In the genomic region with DNA sequence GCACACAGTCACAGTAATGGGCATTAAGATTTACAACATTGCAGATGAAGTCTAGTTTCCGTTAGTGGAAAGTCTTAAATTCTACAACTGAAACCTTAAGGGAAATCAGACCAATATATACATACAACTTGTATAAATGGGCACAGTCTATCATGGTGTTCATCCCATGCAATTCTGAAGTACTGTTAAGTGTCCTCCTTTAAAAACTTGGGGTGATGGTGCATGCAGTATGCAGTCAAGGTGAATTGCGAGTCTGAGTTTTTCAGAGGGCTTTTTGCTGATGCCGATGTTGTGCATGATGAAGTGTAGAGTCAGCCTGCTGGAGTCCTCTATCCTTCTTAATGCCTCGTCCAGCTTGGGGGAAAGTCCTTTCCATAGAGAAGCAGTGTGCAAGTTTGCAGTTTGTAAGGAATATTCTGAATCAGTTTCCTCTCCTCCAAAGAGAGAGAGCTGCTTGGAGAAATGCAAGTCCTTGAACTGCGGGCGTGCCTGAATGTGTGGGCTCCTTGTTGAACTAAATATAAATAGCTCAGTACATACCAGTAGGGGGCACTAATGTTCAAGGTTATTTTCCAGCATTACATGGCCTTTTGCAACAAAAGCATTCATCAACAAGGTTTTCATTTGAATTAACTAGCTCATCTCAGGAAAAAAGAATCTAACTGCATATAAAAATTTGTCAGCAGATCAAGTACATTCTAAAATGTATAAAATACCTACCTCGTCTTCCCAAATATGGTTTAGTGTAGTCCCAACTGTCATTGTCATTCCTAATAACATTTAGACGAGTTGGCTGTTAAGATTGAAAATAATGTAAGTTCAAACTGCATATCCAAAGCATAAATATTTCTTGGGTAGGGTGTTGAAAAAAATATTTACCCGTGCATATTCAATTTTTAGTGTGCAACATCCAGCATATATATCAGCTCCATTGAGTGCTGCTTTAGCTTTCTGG, we compare ENCODE assay signal across 7 cellular contexts. TPM values are rescaled to one million over a fixed set of nuclear protein-coding genes. Genes with fewer than 3 reads are reported as not detected.
DNase-seq lines count a peak whose midpoint lies in the region; ATAC-seq and TF ChIP-seq lines count a peak whose summit lies in the region.

No MANE protein-coding gene starts in this region.

- H3K9me3 Mint-ChIP-seq in activated T-helper 1 cell treated with anti-CD3 and anti-CD28 coated beads, Interleukin-12 subunit alpha, Interleukin-12 subunit beta, Interleukin-2, Interleukin-4 antibody, amounts not matched to agents 30 ng/mL and 10 ng/mL and 1 ng/mL, durations not matched to agents 14 hours and 24 hours and 36 hours: no peaks in the 10 kb centered on the region

- ATAC-seq in HG03354 (IDR thresholded peaks at IDR 0.05; ENCODE audit: poor library complexity, severe bottlenecking, unreplicated experiment) (peak; percentile 67), GM18502 (IDR thresholded peaks at IDR 0.05; ENCODE audit: poor library complexity, unreplicated experiment) (no peak)

- TF ChIP-seq EP300 in ovary (IDR thresholded peaks at IDR 0.05): no peak

- H3K36me3 ChIP-seq in ovary: no peaks in the 10 kb centered on the region

- H3K4me3 ChIP-seq in ovary: no peak overlapping the region

- peaks cover 45% of the 10 kb centered on the region for H3K36me3 Mint-ChIP-seq in activated T-helper 1 cell treated with anti-CD3 and anti-CD28 coated beads, Interleukin-12 subunit alpha, Interleukin-12 subunit beta, Interleukin-2, Interleukin-4 antibody, amounts not matched to agents 30 ng/mL and 10 ng/mL and 1 ng/mL, durations not matched to agents 14 hours and 24 hours and 36 hours (ENCODE audit: low read depth)

- H3K27ac Mint-ChIP-seq in activated T-helper 1 cell treated with anti-CD3 and anti-CD28 coated beads, Interleukin-12 subunit alpha, Interleukin-12 subunit beta, Interleukin-2, Interleukin-4 antibody, amounts not matched to agents 30 ng/mL and 10 ng/mL and 1 ng/mL, durations not matched to agents 14 hours and 24 hours and 36 hours: peak overlapping the region; percentile 75

- DNase-seq in EL: peak; percentile 65
- peak; percentile 65 for DNase-seq in NCI-H748 (lab: John Stamatoyannopoulos, UW; ENCODE audit: unreplicated experiment)
- peak; percentile 9 for DNase-seq in activated T-helper 1 cell treated with anti-CD3 and anti-CD28 coated beads, Interleukin-12 subunit alpha, Interleukin-12 subunit beta, Interleukin-2, Interleukin-4 antibody, amounts not matched to agents 30 ng/mL and 10 ng/mL and 1 ng/mL, durations not matched to agents 14 hours and 24 hours and 36 hours (ENCODE audit: low spot score)
- DNase-seq in germinal center (ENCODE audit: low spot score): peak; percentile 18
- peak; percentile 57 to 76 (median 69) for DNase-seq in ovary

- H3K27me3 Mint-ChIP-seq in activated T-helper 1 cell treated with anti-CD3 and anti-CD28 coated beads, Interleukin-12 subunit alpha, Interleukin-12 subunit beta, Interleukin-2, Interleukin-4 antibody, amounts not matched to agents 30 ng/mL and 10 ng/mL and 1 ng/mL, durations not matched to agents 14 hours and 24 hours and 36 hours (ENCODE audit: insufficient read depth): no peaks in the 10 kb centered on the region

- no peaks in the 10 kb centered on the region for H3K27me3 ChIP-seq in ovary

- H3K9me3 ChIP-seq in ovary: no peaks in the 10 kb centered on the region

- TF ChIP-seq POLR2A in ovary (IDR thresholded peaks at IDR 0.05): no peak

- peaks cover 3% of the 10 kb centered on the region for H3K4me1 ChIP-seq in ovary (ENCODE audit: insufficient read depth)

- intact Hi-C loops in activated T-helper 1 cell treated with anti-CD3 and anti-CD28 coated beads, Interleukin-12 subunit alpha, Interleukin-12 subunit beta, Interleukin-2, Interleukin-4 antibody, amounts not matched to agents 30 ng/mL and 10 ng/mL and 1 ng/mL, durations not matched to agents 14 hours and 24 hours and 36 hours (cut with micrococcal nuclease): loop anchor here (1.0 to 2.0 kb wide), 7 partner anchors 8 to 160 kb away; no protein-coding TSS in a partner anchor
- intact Hi-C loops in ovary (cut with DNase I): loop anchor here in 2 of 4 donors (5.0 to 10.0 kb wide), 2 partner anchors 143 to 156 kb away; no protein-coding TSS in a partner anchor

- no peak overlapping the region for H3K4me3 Mint-ChIP-seq in activated T-helper 1 cell treated with anti-CD3 and anti-CD28 coated beads, Interleukin-12 subunit alpha, Interleukin-12 subunit beta, Interleukin-2, Interleukin-4 antibody, amounts not matched to agents 30 ng/mL and 10 ng/mL and 1 ng/mL, durations not matched to agents 14 hours and 24 hours and 36 hours

- peaks cover 28% of the 10 kb centered on the region for H3K4me1 Mint-ChIP-seq in activated T-helper 1 cell treated with anti-CD3 and anti-CD28 coated beads, Interleukin-12 subunit alpha, Interleukin-12 subunit beta, Interleukin-2, Interleukin-4 antibody, amounts not matched to agents 30 ng/mL and 10 ng/mL and 1 ng/mL, durations not matched to agents 14 hours and 24 hours and 36 hours (ENCODE audit: low read depth)

- peak; percentile 59 to 67 (median 62) for TF ChIP-seq CTCF in ovary (IDR thresholded peaks at IDR 0.05)

- WGBS in ovary, 3 donors: 19 to 45% (median 25%) methylated on average over 9 of the region's 9 CpGs

- H3K27ac ChIP-seq in ovary: no peak overlapping the region

RNA-seq across cellular contexts. Expression of a gene that starts 21.3 kb away (rescaled TPM):
- 85.8 and 91.5 TPM in 2 replicates for total RNA-seq in activated T-helper 1 cell treated with anti-CD3 and anti-CD28 coated beads, Interleukin-12 subunit alpha, Interleukin-12 subunit beta, Interleukin-2, Interleukin-4 antibody, amounts not matched to agents 30 ng/mL and 10 ng/mL and 1 ng/mL, durations not matched to agents 14 hours and 24 hours and 36 hours
- 10 to 100 TPM; 46.9 to 59.2 (median 48.9) TPM for total RNA-seq in ovary
- polyA plus RNA-seq in ovary: 10 to 100 TPM; 19.1 to 40.3 TPM

Comparison
In these comparisons a context has a peak if more than half of its experiments do, and no peak if none do; other contexts are left out.
1. DNase-seq: peak in every context shown above with its lines; median percentile 69 in ovary; 65 in EL; 65 in NCI-H748; 18 in germinal center; 9 in activated T-helper 1 cell treated with anti-CD3 and anti-CD28 coated beads, Interleukin-12 subunit alpha, Interleukin-12 subunit beta, Interleukin-2, Interleukin-4 antibody, amounts not matched to agents 30 ng/mL and 10 ng/mL and 1 ng/mL, durations not matched to agents 14 hours and 24 hours and 36 hours.